Comparison of ENCODE assay signal across 10 cellular contexts in genomic region chr16:28063611-28064061, GRCh38. TPM values are rescaled to one million over a fixed set of nuclear protein-coding genes. Genes with fewer than 3 reads are reported as not detected.
DNase-seq lines count a peak whose midpoint lies in the region; ATAC-seq and TF ChIP-seq lines count a peak whose summit lies in the region.
"Had no signal": no experiment of that assay in that cellular context is flagged by ENCODE, and none has a peak within 500 bp of the region (broad histone marks: within the 10 kb centered on the region; RNA-seq: fewer than 3 reads in every experiment).

Gene GSG1L, minus strand, starts transcription at chr16:28063714. Its CDS starts 290 bp downstream, at chr16:28063424.

- ATAC-seq in HG03439 (IDR thresholded peaks at IDR 0.05; ENCODE audit: unreplicated experiment) (no peak), GM19023 (IDR thresholded peaks at IDR 0.05; ENCODE audit: unreplicated experiment) (no peak)

- H3K36me3 ChIP-seq in vagina: no peaks in the 10 kb centered on the region

- no peaks in the 10 kb centered on the region for H3K4me1 ChIP-seq in vagina

- peaks cover 4% of the 10 kb centered on the region for H3K27me3 ChIP-seq in vagina

- H3K27me3 Mint-ChIP-seq in glutamatergic neuron (ENCODE audit: unreplicated experiment): peaks cover 23% of the 10 kb centered on the region

- DNase-seq in NCI-H2171 treated with DMSO at 0.1 percent for 48 hours (lab: John Stamatoyannopoulos, UW) (peak; percentile 28), glutamatergic neuron (peak; percentile 49), retina (peak; percentile 47), vagina (ENCODE audit: extremely low spot score in 2 of 2) (no peak), NCI-H2029 treated with DMSO at 0.1 percent for 48 hours (lab: John Stamatoyannopoulos, UW) (no peak)
- DNase-seq: stimulated activated naive CD4-positive, alpha-beta T cell treated with Interleukin-2 at 50 U/mL for 16 hours had no signal

- intact Hi-C loops in vagina (cut with DNase I): no loop called here

- H3K36me3 Mint-ChIP-seq in glutamatergic neuron (ENCODE audit: unreplicated experiment): no peaks in the 10 kb centered on the region

- no peak within 1 kb of the TSS for H3K4me3 ChIP-seq in GM12875 (ENCODE audit: low read depth, low read length)
- peak within 1 kb of the TSS in 1 of 2 donors; percentile 37 for H3K4me3 ChIP-seq in vagina

- no peak within 1 kb of the TSS for H3K27ac Mint-ChIP-seq in glutamatergic neuron (ENCODE audit: unreplicated experiment)

- no peak for TF ChIP-seq POLR2A in vagina (IDR thresholded peaks at IDR 0.05)

- no peak within 1 kb of the TSS for H3K27ac ChIP-seq in vagina
- H3K27ac ChIP-seq: KMS-11 had no signal

- TF ChIP-seq CTCF in GM12875 (IDR thresholded peaks at IDR 0.05; ENCODE audit: borderline replicate concordance, insufficient read depth, low read depth, low read length): peak; percentile 35; the same call in 1 of the 2 replicates
- no peak for TF ChIP-seq CTCF in glutamatergic neuron (IDR thresholded peaks at IDR 0.05; ENCODE audit: partially characterized antibody, unreplicated experiment)
- no peak for TF ChIP-seq CTCF in vagina (IDR thresholded peaks at IDR 0.05)

- H3K4me1 Mint-ChIP-seq in glutamatergic neuron (ENCODE audit: low read depth, unreplicated experiment): no peaks in the 10 kb centered on the region

- H3K9me3 Mint-ChIP-seq in glutamatergic neuron (ENCODE audit: unreplicated experiment): peaks cover 4% of the 10 kb centered on the region

- H3K4me3 Mint-ChIP-seq in glutamatergic neuron (ENCODE audit: unreplicated experiment): no peak within 1 kb of the TSS

- H3K9me3 ChIP-seq in vagina: no peaks in the 10 kb centered on the region

RNA-seq across cellular contexts. Expression of gene GSG1L, which starts in this region (rescaled TPM):
- 0.91 TPM for total RNA-seq in glutamatergic neuron (ENCODE audit: unreplicated experiment)
- not detected for total RNA-seq in vagina

Comparison
In these comparisons a context has a peak if more than half of its experiments do, and no peak if none do; other contexts are left out.
1. Peak in DNase-seq in glutamatergic neuron; RNA of the gene not detected or under 1 TPM.
2. DNase-seq: peak in NCI-H2171 treated with DMSO at 0.1 percent for 48 hours (single experiment) and retina (single experiment); none in vagina (0 of 2) and NCI-H2029 treated with DMSO at 0.1 percent for 48 hours (single experiment).